ENCODE assay signal across 8 cellular contexts in genomic region chr17:41918392-41919164, GRCh38. TPM values are rescaled to one million over a fixed set of nuclear protein-coding genes. Genes with fewer than 3 reads are reported as not detected.
DNase-seq lines count a peak whose midpoint lies in the region; ATAC-seq and TF ChIP-seq lines count a peak whose summit lies in the region.

TSS of gene ACLY (minus strand) at chr17:41918951. CDS start at chr17:41913873, 5,078 bp downstream.

- TF ChIP-seq RAD21 in liver (IDR thresholded peaks at IDR 0.05) = peak; percentile 19 to 28

- peaks cover 11 to 44% (median 32%) of the 10 kb centered on the region in 4 donors for H3K4me1 ChIP-seq in liver (ENCODE audit: control insufficient read depth in 4 of 4, insufficient read depth in 4 of 4, low read length in 3 of 4)

- H3K27ac ChIP-seq in liver (ENCODE audit: low read depth in 1 of 2, low read length in 2 of 2) = peak within 1 kb of the TSS; percentile 94 to 96

- POLR2A ChIA-PET in BJ (lab: Charles Lee) = interaction anchor here (0.6 to 1.0 kb wide), 4 partner anchors 12 to 132 kb away, joined by 3 to 5 read pairs (median 4); partner anchors contain the start of genes JUP and ODAD4

- H3K4me3 ChIP-seq in BJ (ENCODE audit: low read depth, low read length) (peak within 1 kb of the TSS; percentile 93), liver (ENCODE audit: low read depth in 1 of 3, low read length in 3 of 3) (peak within 1 kb of the TSS; percentile 81 to 93 (median 93))

- DNase-seq in BJ (ENCODE audit: low read depth) (peak; percentile 67), NCI-H69 (lab: John Stamatoyannopoulos, UW) (peak; percentile 99), dermis blood vessel endothelial cell (peak; percentile 97)
- DNase-seq in activated CD4-positive, alpha-beta T cell treated with anti-CD3 and anti-CD28 coated beads, Interleukin-2, amount 50 U/mL, for 4 hours = peak; percentile 92 to 94
- peak; percentile 96 for DNase-seq in stimulated activated CD4-positive, alpha-beta T cell treated with anti-CD3 and anti-CD28 coated beads, Interleukin-4, amount 100 ng/mL, for 24 hours

- peak; percentile 91 for ATAC-seq in GM19324 (IDR thresholded peaks at IDR 0.05; ENCODE audit: low FRiP score, unreplicated experiment)
- ATAC-seq in HG03469 (IDR thresholded peaks at IDR 0.05; ENCODE audit: unreplicated experiment) = peak; percentile 88

- no peaks in the 10 kb centered on the region for H3K27me3 ChIP-seq in BJ (ENCODE audit: control insufficient read depth, insufficient read depth, low read length)
- H3K27me3 ChIP-seq in liver (ENCODE audit: control insufficient read depth in 4 of 4, insufficient read depth in 4 of 4, low read length in 3 of 4) = no peaks in the 10 kb centered on the region

- WGBS in liver = under 1% methylated on average over 73 of the region's 73 CpGs

- peak within 1 kb of the TSS; percentile 76 to 98 for H3K9ac ChIP-seq in liver (ENCODE audit: low read depth in 1 of 2, low read length in 2 of 2)

- no peak for TF ChIP-seq CTCF in BJ (IDR thresholded peaks at IDR 0.05; ENCODE audit: insufficient read depth, low read depth, low read length)
- no peak for TF ChIP-seq CTCF in liver (IDR thresholded peaks at IDR 0.05; ENCODE audit: low read depth, low read length, missing input control)

- no peaks in the 10 kb centered on the region for H3K9me3 ChIP-seq in liver (ENCODE audit: control insufficient read depth in 4 of 4, low read length in 3 of 4)

- H3K36me3 ChIP-seq in BJ (ENCODE audit: control insufficient read depth, insufficient read depth, low read length) = no peaks in the 10 kb centered on the region; the same call in 1 of the 2 replicates
- no peaks in the 10 kb centered on the region for H3K36me3 ChIP-seq in liver (ENCODE audit: control insufficient read depth in 4 of 4, insufficient read depth in 3 of 4, low read depth in 1 of 4, low read length in 3 of 4)

- CTCF ChIA-PET in BJ (lab: Yijun Ruan, JAX) = interaction anchor here (1.0 to 1.8 kb wide), 8 partner anchors 11 to 149 kb away, joined by 3 to 5 read pairs (median 4); no protein-coding TSS in a partner anchor

TF ChIP-seq in liver, 16 proteins besides CTCF, POLR2A, EP300 and RAD21:
- TF ChIP-seq SP1 (IDR thresholded peaks at IDR 0.05) (peak; percentile 79), GABPA (IDR thresholded peaks at IDR 0.05 in 1 of 2, conservative IDR thresholded peaks at IDR 0.05 in 1 of 2) (peak in 1 of 2 donors; percentile 62), EGR1 (IDR thresholded peaks at IDR 0.05; ENCODE audit: low read depth in 2 of 2) (peak in 1 of 2 donors; percentile 29), YY1 (IDR thresholded peaks at IDR 0.05) (peak; percentile 78), RXRA (IDR thresholded peaks at IDR 0.05) (peak in 1 of 2 donors; percentile 35), NR2F2 (IDR thresholded peaks at IDR 0.05) (peak; percentile 32), MAX (IDR thresholded peaks at IDR 0.05) (no peak), HNF4G (IDR thresholded peaks at IDR 0.05) (no peak), HNF4A (conservative IDR thresholded peaks at IDR 0.05) (peak in 1 of 2 donors; percentile 14)
- TF ChIP-seq, protein P1, sequence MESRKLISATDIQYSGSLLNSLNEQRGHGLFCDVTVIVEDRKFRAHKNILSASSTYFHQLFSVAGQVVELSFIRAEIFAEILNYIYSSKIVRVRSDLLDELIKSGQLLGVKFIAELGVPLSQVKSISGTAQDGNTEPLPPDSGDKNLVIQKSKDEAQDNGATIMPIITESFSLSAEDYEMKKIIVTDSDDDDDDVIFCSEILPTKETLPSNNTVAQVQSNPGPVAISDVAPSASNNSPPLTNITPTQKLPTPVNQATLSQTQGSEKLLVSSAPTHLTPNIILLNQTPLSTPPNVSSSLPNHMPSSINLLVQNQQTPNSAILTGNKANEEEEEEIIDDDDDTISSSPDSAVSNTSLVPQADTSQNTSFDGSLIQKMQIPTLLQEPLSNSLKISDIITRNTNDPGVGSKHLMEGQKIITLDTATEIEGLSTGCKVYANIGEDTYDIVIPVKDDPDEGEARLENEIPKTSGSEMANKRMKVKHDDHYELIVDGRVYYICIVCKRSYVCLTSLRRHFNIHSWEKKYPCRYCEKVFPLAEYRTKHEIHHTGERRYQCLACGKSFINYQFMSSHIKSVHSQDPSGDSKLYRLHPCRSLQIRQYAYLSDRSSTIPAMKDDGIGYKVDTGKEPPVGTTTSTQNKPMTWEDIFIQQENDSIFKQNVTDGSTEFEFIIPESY (IDR thresholded peaks at IDR 0.05) = no peak
- TF ChIP-seq, protein P2, sequence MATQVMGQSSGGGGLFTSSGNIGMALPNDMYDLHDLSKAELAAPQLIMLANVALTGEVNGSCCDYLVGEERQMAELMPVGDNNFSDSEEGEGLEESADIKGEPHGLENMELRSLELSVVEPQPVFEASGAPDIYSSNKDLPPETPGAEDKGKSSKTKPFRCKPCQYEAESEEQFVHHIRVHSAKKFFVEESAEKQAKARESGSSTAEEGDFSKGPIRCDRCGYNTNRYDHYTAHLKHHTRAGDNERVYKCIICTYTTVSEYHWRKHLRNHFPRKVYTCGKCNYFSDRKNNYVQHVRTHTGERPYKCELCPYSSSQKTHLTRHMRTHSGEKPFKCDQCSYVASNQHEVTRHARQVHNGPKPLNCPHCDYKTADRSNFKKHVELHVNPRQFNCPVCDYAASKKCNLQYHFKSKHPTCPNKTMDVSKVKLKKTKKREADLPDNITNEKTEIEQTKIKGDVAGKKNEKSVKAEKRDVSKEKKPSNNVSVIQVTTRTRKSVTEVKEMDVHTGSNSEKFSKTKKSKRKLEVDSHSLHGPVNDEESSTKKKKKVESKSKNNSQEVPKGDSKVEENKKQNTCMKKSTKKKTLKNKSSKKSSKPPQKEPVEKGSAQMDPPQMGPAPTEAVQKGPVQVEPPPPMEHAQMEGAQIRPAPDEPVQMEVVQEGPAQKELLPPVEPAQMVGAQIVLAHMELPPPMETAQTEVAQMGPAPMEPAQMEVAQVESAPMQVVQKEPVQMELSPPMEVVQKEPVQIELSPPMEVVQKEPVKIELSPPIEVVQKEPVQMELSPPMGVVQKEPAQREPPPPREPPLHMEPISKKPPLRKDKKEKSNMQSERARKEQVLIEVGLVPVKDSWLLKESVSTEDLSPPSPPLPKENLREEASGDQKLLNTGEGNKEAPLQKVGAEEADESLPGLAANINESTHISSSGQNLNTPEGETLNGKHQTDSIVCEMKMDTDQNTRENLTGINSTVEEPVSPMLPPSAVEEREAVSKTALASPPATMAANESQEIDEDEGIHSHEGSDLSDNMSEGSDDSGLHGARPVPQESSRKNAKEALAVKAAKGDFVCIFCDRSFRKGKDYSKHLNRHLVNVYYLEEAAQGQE (IDR thresholded peaks at IDR 0.05) = peak; percentile 44
- TF ChIP-seq, protein P3, sequence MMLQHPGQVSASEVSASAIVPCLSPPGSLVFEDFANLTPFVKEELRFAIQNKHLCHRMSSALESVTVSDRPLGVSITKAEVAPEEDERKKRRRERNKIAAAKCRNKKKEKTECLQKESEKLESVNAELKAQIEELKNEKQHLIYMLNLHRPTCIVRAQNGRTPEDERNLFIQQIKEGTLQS (IDR thresholded peaks at IDR 0.05) = no peak

RNA-seq across cellular contexts. Expression of gene ACLY, which starts in this region (rescaled TPM):
- polyA plus RNA-seq in BJ (2011; rRNA removed) = 118 and 170 TPM in 2 replicates
- 159 and 212 TPM in 2 replicates for polyA minus RNA-seq in BJ (2011; rRNA and poly(A)+ RNA removed)
- total RNA-seq in dermis blood vessel endothelial cell = 195 and 384 TPM in 2 replicates
- total RNA-seq in liver = 100 to 1,000 TPM in 1 of 2 donors, 10 to 100 TPM in 1; 55.4 to 133 TPM
- polyA plus RNA-seq in liver = 10 to 100 TPM; 12.1 to 18.8 TPM

Comparison
In these comparisons a context has a peak if more than half of its experiments do, and no peak if none do; other contexts are left out.
1. Peak in every context shown above with its lines: DNase-seq, ATAC-seq, H3K4me3 ChIP-seq and H3K27ac ChIP-seq.